6 cellular contexts compared by ENCODE assay signal in genomic region chr19:55485439-55486011, GRCh38. TPM values are rescaled to one million over a fixed set of nuclear protein-coding genes. Genes with fewer than 3 reads are reported as not detected.
DNase-seq lines count a peak whose midpoint lies in the region; ATAC-seq and TF ChIP-seq lines count a peak whose summit lies in the region.

No MANE protein-coding gene starts in this region.

- H3K4me3 ChIP-seq in BJ (ENCODE audit: low read depth, low read length) (peak overlapping the region; percentile 82), Peyer's patch (peak overlapping the region; percentile 51 to 64 (median 58)), iPS-18a (ENCODE audit: low read length) (peak overlapping the region; percentile 77)

- peak overlapping the region; percentile 77 for H3K9ac ChIP-seq in iPS-18a (ENCODE audit: low read length)

- CTCF ChIA-PET in BJ (lab: Yijun Ruan, JAX), result interaction anchor here (0.7 to 10.9 kb wide), 4 partner anchors 18 to 32 kb away, joined by 4 to 106 read pairs (median 13); no protein-coding TSS in a partner anchor

- peaks cover 0 to 42% (median 12%) of the 10 kb centered on the region in 4 donors for H3K4me1 ChIP-seq in Peyer's patch
- H3K4me1 ChIP-seq in iPS-18a (ENCODE audit: control insufficient read depth, low read depth, low read length), result peaks cover 33% of the 10 kb centered on the region

- H3K9me3 ChIP-seq in Peyer's patch (no peaks in the 10 kb centered on the region), iPS-18a (ENCODE audit: control insufficient read depth, low read depth, low read length) (no peaks in the 10 kb centered on the region)

- no peak for DNase-seq in BJ (ENCODE audit: low read depth)
- DNase-seq in Peyer's patch, result no peak
- no peak for DNase-seq in NCI-H446 (lab: John Stamatoyannopoulos, UW)
- no peak for DNase-seq in NCI-H1694 treated with DMSO at 0.1 percent for 48 hours (lab: John Stamatoyannopoulos, UW)

- TF ChIP-seq CTCF in BJ (IDR thresholded peaks at IDR 0.05; ENCODE audit: insufficient read depth, low read depth, low read length) (no peak), Peyer's patch (IDR thresholded peaks at IDR 0.05) (no peak)

- ATAC-seq in GM19467 (IDR thresholded peaks at IDR 0.05; ENCODE audit: unreplicated experiment), result no peak

- H3K27me3 ChIP-seq in BJ (ENCODE audit: control insufficient read depth, insufficient read depth, low read length) (no peaks in the 10 kb centered on the region), Peyer's patch (no peaks in the 10 kb centered on the region), iPS-18a (ENCODE audit: control insufficient read depth, insufficient read depth, low read length) (no peaks in the 10 kb centered on the region)

- POLR2A ChIA-PET in BJ (lab: Charles Lee), result interaction anchor here (0.6 kb wide), 1 partner anchor 119 kb away, joined by 3 read pairs; no protein-coding TSS in a partner anchor

- H3K36me3 ChIP-seq in BJ (ENCODE audit: control insufficient read depth, insufficient read depth, low read length), result peaks cover 5% of the 10 kb centered on the region
- H3K36me3 ChIP-seq in Peyer's patch, result peaks cover 0 to 27% (median 0%) of the 10 kb centered on the region in 3 donors
- H3K36me3 ChIP-seq in iPS-18a (ENCODE audit: control insufficient read depth, low read depth, low read length), result no peaks in the 10 kb centered on the region

- no peak for TF ChIP-seq POLR2A in Peyer's patch (IDR thresholded peaks at IDR 0.05)

- H3K27ac ChIP-seq in Peyer's patch, result peak overlapping the region; percentile 77 to 87 (median 80)
- peak overlapping the region; percentile 30 for H3K27ac ChIP-seq in iPS-18a (ENCODE audit: low read length)

RNA-seq across cellular contexts. Expression of gene NAT14, which starts 0.5 kb away (rescaled TPM):
- polyA plus RNA-seq in BJ (2011; rRNA removed), result 20.4 and 34.8 TPM in 2 replicates
- polyA minus RNA-seq in BJ (2011; rRNA and poly(A)+ RNA removed), result 8.6 and 10.6 TPM in 2 replicates
- total RNA-seq in Peyer's patch, result 1 to 10 TPM; 1.4 to 7.4 (median 3.0) TPM

RNA-seq across cellular contexts. Expression of gene SSC5D, which starts 2.7 kb away (rescaled TPM):
- 5.5 and 8.2 TPM in 2 replicates for polyA plus RNA-seq in BJ (2011; rRNA removed)
- 11.0 and 37.8 TPM in 2 replicates for polyA minus RNA-seq in BJ (2011; rRNA and poly(A)+ RNA removed)
- total RNA-seq in Peyer's patch, result 10 to 100 TPM in 1 of 4 donors, 1 to 10 TPM in 3; 2.8 to 10.3 (median 5.0) TPM

RNA-seq across cellular contexts. Expression of gene ZNF628, which starts 9.1 kb away (rescaled TPM):
- polyA plus RNA-seq in BJ (2011; rRNA removed), result 0.36 and 0.48 TPM in 2 replicates
- polyA minus RNA-seq in BJ (2011; rRNA and poly(A)+ RNA removed), result 0.47 and 0.62 TPM in 2 replicates
- 10 to 100 TPM; 10.1 to 47.0 (median 15.5) TPM for total RNA-seq in Peyer's patch

RNA-seq across cellular contexts. Expression of gene C19orf85, which starts 21.0 kb away (rescaled TPM):
- not detected in 2 replicates for polyA plus RNA-seq in BJ (2011; rRNA removed)
- polyA minus RNA-seq in BJ (2011; rRNA and poly(A)+ RNA removed), result not detected in 2 replicates
- not detected for total RNA-seq in Peyer's patch

RNA-seq across cellular contexts. Expression of gene ISOC2, which starts 24.1 kb away (rescaled TPM):
- 93.8 and 123 TPM in 2 replicates for polyA plus RNA-seq in BJ (2011; rRNA removed)
- 19.8 and 31.8 TPM in 2 replicates for polyA minus RNA-seq in BJ (2011; rRNA and poly(A)+ RNA removed)
- 100 to 1,000 TPM in 1 of 4 donors, 10 to 100 TPM in 3; 28.1 to 102 (median 60.0) TPM for total RNA-seq in Peyer's patch
